ENCODE assay signal across 8 cellular contexts in the genomic region with DNA sequence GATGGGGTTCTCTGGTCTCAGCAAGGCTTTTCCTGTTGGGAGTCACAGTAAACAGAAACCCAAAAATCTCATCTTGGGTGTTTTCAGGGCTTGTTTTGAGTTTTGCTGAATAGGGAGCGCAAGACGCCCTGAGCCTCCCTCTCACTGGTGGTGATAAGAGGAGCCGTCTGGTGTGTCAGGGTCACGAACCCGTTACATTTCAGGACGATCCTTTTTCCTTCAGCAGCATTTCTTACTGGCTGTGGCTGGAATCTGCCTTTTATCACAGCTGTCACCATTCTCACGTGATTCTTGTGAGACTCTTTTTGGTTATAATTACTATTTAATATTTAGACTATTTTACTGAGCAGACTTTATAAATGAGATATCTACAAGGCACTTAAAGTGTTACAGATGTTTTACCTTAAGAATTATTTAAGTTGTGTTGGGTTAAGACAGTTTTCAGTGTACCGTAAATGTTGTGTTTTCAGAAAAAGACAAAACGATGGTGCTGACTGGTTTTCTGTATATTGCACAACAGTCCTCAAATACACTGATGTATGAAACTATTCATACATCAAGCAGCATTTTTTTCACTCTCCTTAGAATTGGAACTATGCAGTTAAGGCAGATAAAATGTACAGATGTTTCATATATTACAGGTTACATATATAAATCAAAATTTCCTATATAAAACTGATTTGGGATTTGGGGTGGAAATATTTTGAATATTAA. TPM values are rescaled to one million over a fixed set of nuclear protein-coding genes. Genes with fewer than 3 reads are reported as not detected.
DNase-seq lines count a peak whose midpoint lies in the region; ATAC-seq and TF ChIP-seq lines count a peak whose summit lies in the region.

No MANE protein-coding gene starts in this region.

- H3K4me3 ChIP-seq in SK-N-SH (ENCODE audit: low read depth in 2 of 2, low read length in 1 of 2) (no peak overlapping the region), right cardiac atrium (ENCODE audit: low read length) (no peak overlapping the region), subcutaneous abdominal adipose tissue (ENCODE audit: low read depth in 1 of 5, low read length in 5 of 5) (no peak overlapping the region), brain microvascular endothelial cell (ENCODE audit: low read depth, low read length) (no peak overlapping the region)

- H3K9me3 ChIP-seq in SK-N-SH, result no peaks in the 10 kb centered on the region
- H3K9me3 ChIP-seq in right cardiac atrium (ENCODE audit: control insufficient read depth, low read length), result no peaks in the 10 kb centered on the region
- H3K9me3 ChIP-seq in subcutaneous abdominal adipose tissue (ENCODE audit: control insufficient read depth in 5 of 5, low read length in 5 of 5), result no peaks in the 10 kb centered on the region

- peaks cover 12% of the 10 kb centered on the region for H3K4me1 Mint-ChIP-seq in activated T-helper 17 cell treated with anti-CD3 and anti-CD28 coated beads, Interleukin-2, amount 50 U/mL, for 72 hours

- H3K4me1 ChIP-seq in SK-N-SH (ENCODE audit: control insufficient read depth in 1 of 2, insufficient read depth in 2 of 2, low read depth in 1 of 2, low read length in 1 of 2), result peaks cover 11 to 28% of the 10 kb centered on the region in 2 experiments; a peak in 2 of 4 replicates
- peaks cover 7% of the 10 kb centered on the region for H3K4me1 ChIP-seq in right cardiac atrium (ENCODE audit: control insufficient read depth, insufficient read depth, low read length)
- peaks cover 4 to 50% (median 36%) of the 10 kb centered on the region in 5 donors for H3K4me1 ChIP-seq in subcutaneous abdominal adipose tissue (ENCODE audit: control insufficient read depth in 5 of 5, insufficient read depth in 5 of 5, low read length in 5 of 5)

- POLR2A ChIA-PET in SK-N-SH (lab: Yijun Ruan, JAX), result interaction anchor here (0.6 to 1.6 kb wide), 2 partner anchors 12 to 208 kb away, joined by 3 read pairs; no protein-coding TSS in a partner anchor

- no peak for TF ChIP-seq RAD21 in SK-N-SH (IDR thresholded peaks at IDR 0.05; ENCODE audit: low read length)

- H3K27ac Mint-ChIP-seq in activated T-helper 17 cell treated with anti-CD3 and anti-CD28 coated beads, Interleukin-2, amount 50 U/mL, for 72 hours, result no peak overlapping the region

- H3K36me3 ChIP-seq in SK-N-SH (replicated peaks in 1 of 2; ENCODE audit: control insufficient read depth in 1 of 2, insufficient read depth in 2 of 2, low read length in 1 of 2) (peaks cover 37 to 56% of the 10 kb centered on the region in 2 experiments), subcutaneous abdominal adipose tissue (ENCODE audit: control insufficient read depth in 5 of 5, insufficient read depth in 5 of 5, low read length in 5 of 5) (peaks cover 0 to 39% (median 32%) of the 10 kb centered on the region in 5 donors), brain microvascular endothelial cell (replicated peaks) (peaks cover 32% of the 10 kb centered on the region)

- DNase-seq in SK-N-SH (no peak), right cardiac atrium (peak in 1 of 3 donors; percentile 16), brain microvascular endothelial cell (no peak)
- DNase-seq in activated effector memory CD4-positive, alpha-beta T cell treated with anti-CD3 and anti-CD28 coated beads, Interleukin-2, amount 50 U/mL, for 16 hours, result no peak

- H3K9me3 Mint-ChIP-seq in activated T-helper 17 cell treated with anti-CD3 and anti-CD28 coated beads, Interleukin-2, amount 50 U/mL, for 72 hours, result no peaks in the 10 kb centered on the region

- H2AFZ ChIP-seq in SK-N-SH (ENCODE audit: low read depth), result no peak overlapping the region

- H3F3A ChIP-seq in SK-N-SH (replicated peaks; ENCODE audit: insufficient read depth), result peaks cover 46% of the 10 kb centered on the region

- peaks cover 61% of the 10 kb centered on the region for H3K36me3 Mint-ChIP-seq in activated T-helper 17 cell treated with anti-CD3 and anti-CD28 coated beads, Interleukin-2, amount 50 U/mL, for 72 hours (ENCODE audit: low read depth)

- H3K79me2 ChIP-seq in SK-N-SH (ENCODE audit: insufficient read depth), result peaks cover 23% of the 10 kb centered on the region

- peaks cover 14% of the 10 kb centered on the region for H4K20me1 ChIP-seq in SK-N-SH (ENCODE audit: insufficient read depth)

- H3K27me3 ChIP-seq in SK-N-SH (ENCODE audit: insufficient read depth) (no peaks in the 10 kb centered on the region), right cardiac atrium (ENCODE audit: control insufficient read depth, insufficient read depth) (no peaks in the 10 kb centered on the region), subcutaneous abdominal adipose tissue (ENCODE audit: control insufficient read depth in 5 of 5, insufficient read depth in 4 of 5, low read length in 5 of 5) (no peaks in the 10 kb centered on the region), brain microvascular endothelial cell (replicated peaks) (no peaks in the 10 kb centered on the region)

- H3K9ac ChIP-seq in SK-N-SH (0 out of 2 replicates have a peak overlapping the region, but pooled peaks have one; percentile 4), subcutaneous abdominal adipose tissue (ENCODE audit: low read length in 5 of 5) (peak overlapping the region in 2 of 5 donors; percentile 13 to 63)

- no peak for TF ChIP-seq CTCF in SK-N-SH (IDR thresholded peaks at IDR 0.05)
- TF ChIP-seq CTCF in brain microvascular endothelial cell (IDR thresholded peaks at IDR 0.05; ENCODE audit: low read depth, low read length, missing control alignments), result no peak

- CTCF ChIA-PET in SK-N-SH (lab: Yijun Ruan, JAX), result interaction anchor here (0.6 to 6.4 kb wide), 35 partner anchors 8 to 552 kb away, joined by 3 to 123 read pairs (median 7); a partner anchor contains a TSS

- intact Hi-C loops in right cardiac atrium (cut with DNase I), result loop anchor here (5.0 to 10.0 kb wide), 6 partner anchors 37 to 549 kb away; no protein-coding TSS in a partner anchor

- H3K27ac ChIP-seq in SK-N-SH (ENCODE audit: low read depth in 2 of 2, low read length in 1 of 2), result peak overlapping the region; percentile 27 to 58
- peak overlapping the region; percentile 64 for H3K27ac ChIP-seq in right cardiac atrium (ENCODE audit: low read length)
- peak overlapping the region; percentile 58 for H3K27ac ChIP-seq in subcutaneous abdominal adipose tissue (ENCODE audit: low read depth, low read length)
- no peak overlapping the region for H3K27ac ChIP-seq in brain microvascular endothelial cell

- no peaks in the 10 kb centered on the region for H3K9me2 ChIP-seq in SK-N-SH

- peak overlapping the region; percentile 31 for H3K4me3 Mint-ChIP-seq in activated T-helper 17 cell treated with anti-CD3 and anti-CD28 coated beads, Interleukin-2, amount 50 U/mL, for 72 hours

- TF ChIP-seq EP300 in SK-N-SH (IDR thresholded peaks at IDR 0.05; ENCODE audit: borderline replicate concordance in 1 of 2, low read depth in 1 of 2, low read length in 1 of 2), result no peak

- H3K27me3 Mint-ChIP-seq in activated T-helper 17 cell treated with anti-CD3 and anti-CD28 coated beads, Interleukin-2, amount 50 U/mL, for 72 hours, result no peaks in the 10 kb centered on the region

- ATAC-seq in SK-N-SH treated with all-trans-retinoic acid at 6 μM for 48 hours (no peak), right cardiac atrium (no peak), GM19324 (IDR thresholded peaks at IDR 0.05; ENCODE audit: low FRiP score, unreplicated experiment) (no peak)
- ATAC-seq in activated T-helper 17 cell treated with anti-CD3 and anti-CD28 coated beads, Interleukin-2, amount 50 U/mL, for 72 hours (replicated peaks), result no peak

- H3K4me2 ChIP-seq in SK-N-SH, result no peak overlapping the region

- 91% methylated on average over 9 of the region's 9 CpGs for WGBS in SK-N-SH (ENCODE audit: low lambda C conversion rate)
- 52% methylated on average over 9 of the region's 9 CpGs for WGBS in right cardiac atrium

- in situ Hi-C loops in brain microvascular endothelial cell (cut with HindIII; ENCODE audit: low pct_ligation_motif_present, low sequenced_read_pairs), result no loop called here

TF ChIP-seq in SK-N-SH, 30 proteins besides CTCF, POLR2A, EP300 and RAD21:
- TF ChIP-seq POLR2AphosphoS5 (IDR thresholded peaks at IDR 0.05; ENCODE audit: low read depth, low read length), result no peak

TF ChIP-seq in SK-N-SH treated with all-trans-retinoic acid at 6 μM for 48 hours, 23 proteins besides CTCF, POLR2A, EP300 and RAD21:
- TF ChIP-seq TCF4 (CRISPR knock-in tag; IDR thresholded peaks at IDR 0.05; ENCODE audit: borderline replicate concordance), result no peak
- no peak for TF ChIP-seq TOX (CRISPR knock-in tag; IDR thresholded peaks at IDR 0.05; ENCODE audit: borderline replicate concordance)
- TF ChIP-seq ISL1 (CRISPR knock-in tag; IDR thresholded peaks at IDR 0.05), result no peak
- TF ChIP-seq OSR1 (CRISPR knock-in tag; IDR thresholded peaks at IDR 0.05), result no peak
- no peak for TF ChIP-seq ZFP3 (CRISPR knock-in tag; IDR thresholded peaks at IDR 0.05)
- TF ChIP-seq ZNF70 (CRISPR knock-in tag; IDR thresholded peaks at IDR 0.05), result no peak
- TF ChIP-seq ZC3H10 (CRISPR knock-in tag; IDR thresholded peaks at IDR 0.05), result no peak

RNA-seq across cellular contexts. Expression of a gene that starts 2.2 kb away (rescaled TPM):
- polyA plus RNA-seq in SK-N-SH (2012; rRNA removed), result 63.1 and 65.4 TPM in 2 replicates
- 20.4 and 32.7 TPM in 2 replicates for polyA plus RNA-seq in SK-N-SH (2012; cell fraction: cytosol; rRNA removed)
- 341 and 380 TPM in 2 replicates for polyA plus RNA-seq in SK-N-SH (2012; cell fraction: nucleus; rRNA removed)
- 10 to 100 TPM; 17.1 to 43.0 TPM for total RNA-seq in activated T-helper 17 cell treated with anti-CD3 and anti-CD28 coated beads, Interleukin-2, amount 50 U/mL, for 72 hours
- 10 to 100 TPM; 20.1 to 23.6 (median 22.2) TPM for total RNA-seq in right cardiac atrium
- polyA plus RNA-seq in right cardiac atrium, result 22.2 TPM

RNA-seq across cellular contexts. Expression of a gene that starts 41.9 kb away (rescaled TPM):
- 369 and 560 TPM in 2 replicates for polyA plus RNA-seq in SK-N-SH (2012; rRNA removed)
- 137 and 282 TPM in 2 replicates for polyA plus RNA-seq in SK-N-SH (2012; cell fraction: cytosol; rRNA removed)
- polyA plus RNA-seq in SK-N-SH (2012; cell fraction: nucleus; rRNA removed), result 1,170 and 1,470 TPM in 2 replicates
- 100 to 1,000 TPM in 1 of 2 donors, 10 to 100 TPM in 1; 46.4 to 103 TPM for total RNA-seq in activated T-helper 17 cell treated with anti-CD3 and anti-CD28 coated beads, Interleukin-2, amount 50 U/mL, for 72 hours
- total RNA-seq in right cardiac atrium, result 100 to 1,000 TPM; 139 to 163 (median 147) TPM
- polyA plus RNA-seq in right cardiac atrium, result 86.9 TPM
